Comparison of ENCODE assay signal across 14 cellular contexts in the genomic region with DNA sequence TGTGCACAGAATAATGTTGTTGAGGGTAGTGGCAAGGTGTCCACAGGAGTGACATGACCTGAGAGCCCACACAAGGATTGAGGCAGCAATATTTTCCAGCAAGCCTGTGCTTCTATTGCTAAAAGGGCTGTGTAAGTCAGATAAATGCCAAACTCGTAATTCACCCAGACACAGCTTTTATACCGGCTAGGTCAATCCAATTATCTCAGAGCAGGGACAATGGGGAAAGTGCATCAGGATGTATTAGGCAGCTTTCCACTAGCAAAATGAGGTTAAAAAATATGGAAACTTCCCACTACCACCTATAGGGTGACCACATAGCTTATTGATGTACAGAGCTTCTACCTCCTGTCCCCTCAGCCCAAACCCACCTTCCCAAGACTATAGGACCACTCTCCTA. TPM values are rescaled to one million over a fixed set of nuclear protein-coding genes. Genes with fewer than 3 reads are reported as not detected.
DNase-seq lines count a peak whose midpoint lies in the region; TF ChIP-seq lines count a peak whose summit lies in the region.
"Had no signal": no experiment of that assay in that cellular context is flagged by ENCODE, and none has a peak within 500 bp of the region (broad histone marks: within the 10 kb centered on the region; RNA-seq: fewer than 3 reads in every experiment).

No MANE protein-coding gene starts in this region.

- H3K27ac ChIP-seq in SK-N-SH (ENCODE audit: low read depth in 2 of 2, low read length in 1 of 2) (peak overlapping the region in 1 of 2 experiments; percentile 77; a peak in 2 of 4 replicates), coronary artery (no peak overlapping the region)

- no peaks in the 10 kb centered on the region for H3K9me2 ChIP-seq in SK-N-SH

- H3K4me1 ChIP-seq in BE2C (peaks cover 10% of the 10 kb centered on the region), SK-N-SH (ENCODE audit: control insufficient read depth in 1 of 2, insufficient read depth in 2 of 2, low read depth in 1 of 2, low read length in 1 of 2) (peaks cover 0 to 8% of the 10 kb centered on the region in 2 experiments; a peak in 2 of 4 replicates)

- H3K9ac ChIP-seq in SK-N-SH: no peak overlapping the region

- H3K4me2 ChIP-seq in SK-N-SH: no peak overlapping the region

- H3K36me3 ChIP-seq in BE2C (no peaks in the 10 kb centered on the region), SK-N-SH (replicated peaks in 1 of 2; ENCODE audit: control insufficient read depth in 1 of 2, insufficient read depth in 2 of 2, low read length in 1 of 2) (no peaks in the 10 kb centered on the region)

- H4K20me1 ChIP-seq in SK-N-SH (ENCODE audit: insufficient read depth): no peaks in the 10 kb centered on the region

- 6% methylated on average over 2 of the region's 2 CpGs for WGBS in SK-N-SH (ENCODE audit: low lambda C conversion rate)

- DNase-seq in BE2C (peak; percentile 43), NCI-H69 (lab: John Stamatoyannopoulos, UW) (peak; percentile 59), SK-N-SH (peak; percentile 72), retina (peak; percentile 24), C1 segment of cervical spinal cord (lab: John Stamatoyannopoulos, UW) (no peak), coronary artery (ENCODE audit: low spot score) (no peak)
- no peak for DNase-seq in activated CD4-positive, alpha-beta T cell treated with anti-CD3 and anti-CD28 coated beads, Interleukin-2, amount 50 U/mL, for 1 hour
- DNase-seq: CD4-positive, alpha-beta memory T cell; DMS79 treated with DMSO at 0.1 percent for 48 hours; GF-D8; GOT3; H7; HFFc6 had no signal

- POLR2A ChIA-PET in SK-N-SH (lab: Yijun Ruan, JAX): no interaction called here

- H2AFZ ChIP-seq in SK-N-SH (ENCODE audit: low read depth): no peak overlapping the region

- no peak overlapping the region for H3K4me3 ChIP-seq in BE2C (ENCODE audit: low read depth, low read length)
- H3K4me3 ChIP-seq in SK-N-SH (ENCODE audit: low read depth in 2 of 2, low read length in 1 of 2): no peak overlapping the region
- no peak overlapping the region for H3K4me3 ChIP-seq in coronary artery

- H3K27me3 ChIP-seq in BE2C (no peaks in the 10 kb centered on the region), SK-N-SH (ENCODE audit: insufficient read depth) (no peaks in the 10 kb centered on the region)

- no peak; the same call in 1 of the 2 replicates for TF ChIP-seq RAD21 in SK-N-SH (IDR thresholded peaks at IDR 0.05; ENCODE audit: low read length)

- CTCF ChIA-PET in SK-N-SH (lab: Yijun Ruan, JAX): interaction anchor here (1.0 to 1.4 kb wide), 3 partner anchors 40 to 51 kb away, joined by 3 to 6 read pairs (median 3); no protein-coding TSS in a partner anchor

- H3K9me3 ChIP-seq in BE2C: no peaks in the 10 kb centered on the region
- no peaks in the 10 kb centered on the region for H3K9me3 ChIP-seq in SK-N-SH

- TF ChIP-seq CTCF in BE2C (IDR thresholded peaks at IDR 0.05; ENCODE audit: low read depth, low read length): peak; percentile 40
- TF ChIP-seq CTCF in SK-N-SH (IDR thresholded peaks at IDR 0.05): no peak
- TF ChIP-seq CTCF in coronary artery (IDR thresholded peaks at IDR 0.05): no peak

- no peaks in the 10 kb centered on the region for H3K79me2 ChIP-seq in SK-N-SH (ENCODE audit: insufficient read depth)

- peak in 1 of 2 experiments; percentile 59; a peak in 2 of 4 replicates for TF ChIP-seq EP300 in SK-N-SH (IDR thresholded peaks at IDR 0.05; ENCODE audit: borderline replicate concordance in 1 of 2, low read depth in 1 of 2, low read length in 1 of 2)

- no peaks in the 10 kb centered on the region for H3F3A ChIP-seq in SK-N-SH (replicated peaks; ENCODE audit: insufficient read depth)

TF ChIP-seq in SK-N-SH, 30 proteins besides CTCF, POLR2A, EP300 and RAD21:
- TF ChIP-seq TEAD4 (IDR thresholded peaks at IDR 0.05; ENCODE audit: borderline replicate concordance, insufficient read depth): no peak
- no peak for TF ChIP-seq FOSL2 (IDR thresholded peaks at IDR 0.05; ENCODE audit: borderline replicate concordance, low read depth)
- 0 out of 2 replicates have a peak, but pooled peaks have one; percentile 15 for TF ChIP-seq MXI1 (IDR thresholded peaks at IDR 0.05; ENCODE audit: low read depth, low read length)
- TF ChIP-seq, protein P1, sequence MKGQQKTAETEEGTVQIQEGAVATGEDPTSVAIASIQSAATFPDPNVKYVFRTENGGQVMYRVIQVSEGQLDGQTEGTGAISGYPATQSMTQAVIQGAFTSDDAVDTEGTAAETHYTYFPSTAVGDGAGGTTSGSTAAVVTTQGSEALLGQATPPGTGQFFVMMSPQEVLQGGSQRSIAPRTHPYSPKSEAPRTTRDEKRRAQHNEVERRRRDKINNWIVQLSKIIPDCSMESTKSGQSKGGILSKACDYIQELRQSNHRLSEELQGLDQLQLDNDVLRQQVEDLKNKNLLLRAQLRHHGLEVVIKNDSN (IDR thresholded peaks at IDR 0.05; ENCODE audit: borderline replicate concordance, low read depth): no peak
- no peak for TF ChIP-seq GATA2 (CRISPR knock-in tag; IDR thresholded peaks at IDR 0.05)
- TF ChIP-seq RXRA (IDR thresholded peaks at IDR 0.05; ENCODE audit: borderline replicate concordance, low read depth): no peak
- no peak for TF ChIP-seq FOXJ3 (CRISPR knock-in tag; IDR thresholded peaks at IDR 0.05)

RNA-seq across cellular contexts. Expression of a gene that starts 34.8 kb away (rescaled TPM):
- polyA plus RNA-seq in BE2C (2012; ENCODE audit: insufficient read depth, insufficient read length, low read depth): 28.1 TPM
- 0.03 and 0.49 TPM in 2 replicates for polyA plus RNA-seq in SK-N-SH (2012; rRNA removed)
- 0.24 and 0.62 TPM in 2 replicates for polyA plus RNA-seq in SK-N-SH (2012; cell fraction: cytosol; rRNA removed)
- 0.06 and 0.08 TPM in 2 replicates for polyA plus RNA-seq in SK-N-SH (2012; cell fraction: nucleus; rRNA removed)
- polyA plus RNA-seq: CD4-positive, alpha-beta memory T cell; HepG2 had no signal

RNA-seq across cellular contexts. Expression of a gene that starts 56.9 kb away (rescaled TPM):
- polyA plus RNA-seq in BE2C (2012; ENCODE audit: insufficient read depth, insufficient read length, low read depth): not detected
- not detected in 2 replicates for polyA plus RNA-seq in SK-N-SH (2012; rRNA removed)
- polyA plus RNA-seq in SK-N-SH (2012; cell fraction: cytosol; rRNA removed): not detected in 2 replicates
- not detected in 2 replicates for polyA plus RNA-seq in SK-N-SH (2012; cell fraction: nucleus; rRNA removed)
- polyA plus RNA-seq: HepG2 had no signal

Comparison
In these comparisons a context has a peak if more than half of its experiments do, and no peak if none do; other contexts are left out.
1. DNase-seq: peak in BE2C (single experiment), NCI-H69 (single experiment), SK-N-SH (single experiment) and retina (single experiment); none in C1 segment of cervical spinal cord (0 of 14), activated CD4-positive, alpha-beta T cell treated with anti-CD3 and anti-CD28 coated beads, Interleukin-2, amount 50 U/mL, for 1 hour (single experiment) and coronary artery (single experiment).